In genomic region chr10:35661236-35661635, GRCh38 we compare ENCODE assay signal across 16 cellular contexts. TPM values are rescaled to one million over a fixed set of nuclear protein-coding genes. Genes with fewer than 3 reads are reported as not detected.
DNase-seq lines count a peak whose midpoint lies in the region; ATAC-seq and TF ChIP-seq lines count a peak whose summit lies in the region.
"Had no signal": no experiment of that assay in that cellular context is flagged by ENCODE, and none has a peak within 500 bp of the region (broad histone marks: within the 10 kb centered on the region; RNA-seq: fewer than 3 reads in every experiment).

No MANE protein-coding gene starts in this region.

- no peaks in the 10 kb centered on the region for H3F3A ChIP-seq in PC-3 (ENCODE audit: low read length, unreplicated experiment)

- intact Hi-C loops in PC-3 (cut with micrococcal nuclease): no loop called here

- peaks cover 28% of the 10 kb centered on the region for H3K27me3 Mint-ChIP-seq in T-helper 17 cell

- no peaks in the 10 kb centered on the region for H3K79me2 ChIP-seq in PC-3 (ENCODE audit: low read length)

- H2AFZ ChIP-seq in PC-3 (ENCODE audit: low read length): no peak overlapping the region

- no peak overlapping the region for H3K27ac ChIP-seq in PC-3 (ENCODE audit: low read length)
- H3K27ac ChIP-seq: BLaER1 treated with 17β-estradiol and CSF1 and Interleukin-3, amounts not matched to agents 10 nM and 100 nM had no signal

- H3K9me3 ChIP-seq in PC-3 (ENCODE audit: low read length) (no peaks in the 10 kb centered on the region), T-helper 17 cell (ENCODE audit: control insufficient read depth, low read length, poor library complexity, severe bottlenecking) (no peaks in the 10 kb centered on the region)

- no peaks in the 10 kb centered on the region for H3K36me3 ChIP-seq in PC-3 (ENCODE audit: low read depth, low read length)
- H3K36me3 ChIP-seq: BLaER1 treated with 17β-estradiol and CSF1 and Interleukin-3, amounts not matched to agents 10 nM and 100 nM had no signal

- 0 out of 2 replicates have a peak, but pooled peaks cover 3% of the 10 kb centered on the region for H3K9me2 ChIP-seq in PC-3 (replicated peaks; ENCODE audit: low read length)

- no peak overlapping the region for H3K4me3 Mint-ChIP-seq in T-helper 17 cell
- H3K4me3 Mint-ChIP-seq: CD4-positive, CD25-positive, alpha-beta regulatory T cell had no signal

- POLR2A ChIA-PET in PC-3 (lab: Charles Lee; ENCODE audit: unreplicated experiment): no interaction called here

- CTCF ChIA-PET in PC-3 (lab: Charles Lee): no interaction called here

- H3K27me3 ChIP-seq in PC-3 (ENCODE audit: low read length): no peaks in the 10 kb centered on the region
- H3K27me3 ChIP-seq: BLaER1 treated with 17β-estradiol and CSF1 and Interleukin-3, amounts not matched to agents 10 nM and 100 nM had no signal

- no peaks in the 10 kb centered on the region for H4K20me1 ChIP-seq in PC-3 (ENCODE audit: low read length)
- H4K20me1 ChIP-seq: BLaER1 treated with 17β-estradiol and CSF1 and Interleukin-3, amounts not matched to agents 10 nM and 100 nM had no signal

- TF ChIP-seq CTCF in PC-3 (conservative IDR thresholded peaks at IDR 0.05; ENCODE audit: low read depth, low read length): no peak
- no peak for TF ChIP-seq CTCF in fibroblast of the aortic adventitia (IDR thresholded peaks at IDR 0.05; ENCODE audit: insufficient read depth, low read length)

- no peak overlapping the region for H3K9ac ChIP-seq in PC-3 (ENCODE audit: low read length)
- H3K9ac ChIP-seq: BLaER1 treated with 17β-estradiol and CSF1 and Interleukin-3, amounts not matched to agents 10 nM and 100 nM had no signal

- DNase-seq in GM03348 (ENCODE audit: low spot score) (peak; percentile 24), PC-3 (peak; percentile 44), fibroblast of the aortic adventitia (ENCODE audit: low read depth) (peak; percentile 10), T-helper 17 cell (no peak), hypothalamus (lab: John Stamatoyannopoulos, UW) (no peak)
- DNase-seq in activated T-cell treated with anti-CD3 and anti-CD28 coated beads, Interleukin-2, amount 50 U/mL, for 48 hours: no peak
- DNase-seq: Calu3; CD4-positive, CD25-positive, alpha-beta regulatory T cell; DMS 273 treated with DMSO at 0.1 percent for 48 hours; DMS79; EL had no signal

- ATAC-seq in PC-3: peak; percentile 61
- no peak for ATAC-seq in GM19035 (IDR thresholded peaks at IDR 0.05; ENCODE audit: unreplicated experiment)
- no peak for ATAC-seq in T-helper 17 cell
- ATAC-seq: HCT116 had no signal

- no peaks in the 10 kb centered on the region for H3K4me1 Mint-ChIP-seq in T-helper 17 cell
- H3K4me1 Mint-ChIP-seq: CD4-positive, CD25-positive, alpha-beta regulatory T cell had no signal

- H3K4me2 ChIP-seq in PC-3 (ENCODE audit: low read length): no peak overlapping the region
- H3K4me2 ChIP-seq: BLaER1 treated with 17β-estradiol and CSF1 and Interleukin-3, amounts not matched to agents 10 nM and 100 nM had no signal

- H3K27ac Mint-ChIP-seq in T-helper 17 cell: no peak overlapping the region
- H3K27ac Mint-ChIP-seq: CD4-positive, CD25-positive, alpha-beta regulatory T cell had no signal

- H3K36me3 Mint-ChIP-seq in T-helper 17 cell (ENCODE audit: low read depth): no peaks in the 10 kb centered on the region
- H3K36me3 Mint-ChIP-seq: CD4-positive, CD25-positive, alpha-beta regulatory T cell had no signal

- BruUV-seq in PC-3 (replicated peaks; lab: Mats Ljungman, UMichigan): no TSS peak

- H3K4me3 ChIP-seq in PC-3 (ENCODE audit: low read length): no peak overlapping the region
- H3K4me3 ChIP-seq in fibroblast of the aortic adventitia (ENCODE audit: low read depth, low read length): no peak overlapping the region
- H3K4me3 ChIP-seq: BLaER1 treated with 17β-estradiol and CSF1 and Interleukin-3, amounts not matched to agents 10 nM and 100 nM had no signal

- H3K4me1 ChIP-seq in PC-3 (ENCODE audit: insufficient read depth, low read length): peaks cover 11% of the 10 kb centered on the region
- H3K4me1 ChIP-seq: BLaER1 treated with 17β-estradiol and CSF1 and Interleukin-3, amounts not matched to agents 10 nM and 100 nM had no signal

RNA-seq across cellular contexts. Expression of gene FZD8, which starts 19.1 kb away (rescaled TPM):
- total RNA-seq in PC-3 (2014; rRNA removed): 275 and 375 TPM in 2 replicates
- 8.8 and 15.4 TPM in 2 replicates for total RNA-seq in fibroblast of the aortic adventitia (ENCODE audit: low replicate concordance)
- 1 to 10 TPM; 1.5 to 2.0 TPM for total RNA-seq in T-helper 17 cell

RNA-seq across cellular contexts. Expression of gene GJD4, which starts 56.1 kb away (rescaled TPM):
- total RNA-seq in PC-3 (2014; rRNA removed) (0.33 and 0.58 TPM in 2 replicates), fibroblast of the aortic adventitia (ENCODE audit: low replicate concordance) (0.09 TPM in 1 of 2 replicates, not detected in the other), T-helper 17 cell (under 1 TPM in 1 of 2 donors, not detected in 1; 0.22 TPM)
- total RNA-seq: A673; Calu3; CD4-positive, CD25-positive, alpha-beta regulatory T cell; HT1080 had no signal

Comparison
In these comparisons a context has a peak if more than half of its experiments do, and no peak if none do; other contexts are left out.
1. DNase-seq: peak in GM03348 (single experiment), PC-3 (single experiment) and fibroblast of the aortic adventitia (single experiment); none in T-helper 17 cell (0 of 3), hypothalamus (0 of 51) and activated T-cell treated with anti-CD3 and anti-CD28 coated beads, Interleukin-2, amount 50 U/mL, for 48 hours (0 of 2).
2. RNA of gene FZD8, which starts 19.1 kb away (total RNA-seq): 275 to 375 TPM in PC-3; 8.8 to 15.4 TPM in fibroblast of the aortic adventitia and 1.5 to 2.0 TPM in T-helper 17 cell; every median in the first group is over 10 times any median in the second.